In genomic region chr11:111879637-111879960, GRCh38 we compare ENCODE assay signal across 8 cellular contexts. TPM values are rescaled to one million over a fixed set of nuclear protein-coding genes. Genes with fewer than 3 reads are reported as not detected.
DNase-seq lines count a peak whose midpoint lies in the region; ATAC-seq and TF ChIP-seq lines count a peak whose summit lies in the region.

No MANE protein-coding gene starts in this region.

- POLR2A ChIA-PET in SK-N-SH (lab: Yijun Ruan, JAX), result interaction anchor here (1.8 kb wide), 1 partner anchor 9 kb away, joined by 6 read pairs; the partner anchor contains the start of gene ALG9

- TF ChIP-seq EP300 in SK-N-SH (IDR thresholded peaks at IDR 0.05; ENCODE audit: borderline replicate concordance in 1 of 2, low read depth in 1 of 2, low read length in 1 of 2), result no peak

- H3K9me3 Mint-ChIP-seq in glutamatergic neuron (ENCODE audit: unreplicated experiment), result no peaks in the 10 kb centered on the region

- 44% methylated on average over 6 of the region's 6 CpGs for WGBS in SK-N-SH (ENCODE audit: low lambda C conversion rate)

- H2AFZ ChIP-seq in SK-N-SH (ENCODE audit: low read depth), result peak overlapping the region; percentile 93

- H3K9me2 ChIP-seq in SK-N-SH, result no peaks in the 10 kb centered on the region

- H3K27me3 Mint-ChIP-seq in glutamatergic neuron (ENCODE audit: unreplicated experiment), result peaks cover 6% of the 10 kb centered on the region

- H3K9ac ChIP-seq in SK-N-SH, result peak overlapping the region; percentile 71

- H3F3A ChIP-seq in SK-N-SH (replicated peaks; ENCODE audit: insufficient read depth), result peaks cover 4% of the 10 kb centered on the region

- peak overlapping the region; percentile 98 for H3K27ac Mint-ChIP-seq in glutamatergic neuron (ENCODE audit: unreplicated experiment)

- peak overlapping the region; percentile 90 for H3K4me3 Mint-ChIP-seq in glutamatergic neuron (ENCODE audit: unreplicated experiment)

- no peaks in the 10 kb centered on the region for H3K9me3 ChIP-seq in SK-N-SH

- H3K27ac ChIP-seq in SK-N-SH (ENCODE audit: low read depth in 2 of 2, low read length in 1 of 2), result peak overlapping the region; percentile 86 to 98

- no peaks in the 10 kb centered on the region for H4K20me1 ChIP-seq in SK-N-SH (ENCODE audit: insufficient read depth)

- H3K36me3 ChIP-seq in SK-N-SH (replicated peaks in 1 of 2; ENCODE audit: control insufficient read depth in 1 of 2, insufficient read depth in 2 of 2, low read length in 1 of 2), result peaks cover 0 to 18% of the 10 kb centered on the region in 2 experiments

- H3K27me3 ChIP-seq in SK-N-SH (ENCODE audit: insufficient read depth), result no peaks in the 10 kb centered on the region

- ATAC-seq in GM21786 (IDR thresholded peaks at IDR 0.05; ENCODE audit: unreplicated experiment) (peak; percentile 1), GM18870 (IDR thresholded peaks at IDR 0.05; ENCODE audit: unreplicated experiment) (no peak)
- ATAC-seq in activated CD4-positive, CD25-positive, alpha-beta regulatory T cell treated with anti-CD3 and anti-CD28 coated beads, Interleukin-2, amount 50 U/mL, for 24 hours, result no peak

- H3K79me2 ChIP-seq in SK-N-SH (ENCODE audit: insufficient read depth), result peaks cover 6% of the 10 kb centered on the region; the same call in 1 of the 2 replicates

- peaks cover 0 to 8% of the 10 kb centered on the region in 2 experiments; a peak in 2 of 4 replicates for H3K4me1 ChIP-seq in SK-N-SH (ENCODE audit: control insufficient read depth in 1 of 2, insufficient read depth in 2 of 2, low read depth in 1 of 2, low read length in 1 of 2)

- no peak for TF ChIP-seq POLR2A in erythroblast (IDR thresholded peaks at IDR 0.05; ENCODE audit: low read length)

- peak overlapping the region; percentile 72 to 84 for H3K4me3 ChIP-seq in SK-N-SH (ENCODE audit: low read depth in 2 of 2, low read length in 1 of 2)
- H3K4me3 ChIP-seq in skeletal muscle cell (ENCODE audit: low read depth, low read length), result peak overlapping the region; percentile 74

- no peaks in the 10 kb centered on the region for H3K36me3 Mint-ChIP-seq in glutamatergic neuron (ENCODE audit: unreplicated experiment)

- TF ChIP-seq RAD21 in SK-N-SH (IDR thresholded peaks at IDR 0.05; ENCODE audit: low read length), result no peak

- H3K4me1 Mint-ChIP-seq in glutamatergic neuron (ENCODE audit: low read depth, unreplicated experiment), result peaks cover 7% of the 10 kb centered on the region

- H3K4me2 ChIP-seq in SK-N-SH, result peak overlapping the region; percentile 75

- CTCF ChIA-PET in SK-N-SH (lab: Yijun Ruan, JAX), result interaction anchor here (1.4 kb wide), 1 partner anchor 51 kb away, joined by 3 read pairs; no protein-coding TSS in a partner anchor

- TF ChIP-seq CTCF in SK-N-SH (IDR thresholded peaks at IDR 0.05) (no peak), glutamatergic neuron (IDR thresholded peaks at IDR 0.05; ENCODE audit: partially characterized antibody, unreplicated experiment) (no peak)

- DNase-seq in SK-N-SH, result no peak
- no peak for DNase-seq in glutamatergic neuron
- no peak for DNase-seq in skeletal muscle cell (ENCODE audit: low read depth)
- DNase-seq in erythroblast (lab: John Stamatoyannopoulos, UW), result no peak
- DNase-seq in stimulated activated CD4-positive, alpha-beta T cell treated with anti-CD3 and anti-CD28 coated beads, Interleukin-1b, Interleukin-23, amount 100 ng/mL, for 48 hours, result no peak

TF ChIP-seq in SK-N-SH, 30 proteins besides CTCF, POLR2A, EP300 and RAD21:
- no peak for TF ChIP-seq ELF1 (IDR thresholded peaks at IDR 0.05)
- no peak for TF ChIP-seq RXRA (IDR thresholded peaks at IDR 0.05; ENCODE audit: borderline replicate concordance, low read depth)
- no peak for TF ChIP-seq SMC3 (IDR thresholded peaks at IDR 0.05; ENCODE audit: low read depth, low read length)
- no peak for TF ChIP-seq JUND (IDR thresholded peaks at IDR 0.05)
- no peak for TF ChIP-seq FOSL2 (IDR thresholded peaks at IDR 0.05; ENCODE audit: borderline replicate concordance, low read depth)
- TF ChIP-seq TEAD4 (IDR thresholded peaks at IDR 0.05; ENCODE audit: borderline replicate concordance, insufficient read depth), result no peak
- TF ChIP-seq USF2 (IDR thresholded peaks at IDR 0.05; ENCODE audit: borderline replicate concordance, low read depth, low read length), result no peak
- TF ChIP-seq EZH2phosphoT487 (IDR thresholded peaks at IDR 0.05; ENCODE audit: borderline replicate concordance, low read depth), result no peak
- no peak for TF ChIP-seq ZBTB33 (IDR thresholded peaks at IDR 0.05; ENCODE audit: borderline replicate concordance, low read depth)
- no peak for TF ChIP-seq CHD2 (IDR thresholded peaks at IDR 0.05; ENCODE audit: low read length, partially characterized antibody)
- no peak for TF ChIP-seq REST (IDR thresholded peaks at IDR 0.05; ENCODE audit: low read depth, low read length)

RNA-seq across cellular contexts. Expression of gene CFAP68, which starts 0.3 kb away (rescaled TPM):
- polyA plus RNA-seq in SK-N-SH (2012; rRNA removed), result 36.7 and 61.2 TPM in 2 replicates
- 46.8 and 79.7 TPM in 2 replicates for polyA plus RNA-seq in SK-N-SH (2012; cell fraction: cytosol; rRNA removed)
- polyA plus RNA-seq in SK-N-SH (2012; cell fraction: nucleus; rRNA removed), result 18.1 and 22.1 TPM in 2 replicates
- 21.7 TPM for total RNA-seq in glutamatergic neuron (ENCODE audit: unreplicated experiment)

RNA-seq across cellular contexts. Expression of gene FDXACB1, which starts 0.6 kb away (rescaled TPM):
- 2.8 and 3.2 TPM in 2 replicates for polyA plus RNA-seq in SK-N-SH (2012; rRNA removed)
- polyA plus RNA-seq in SK-N-SH (2012; cell fraction: cytosol; rRNA removed), result 2.7 and 3.0 TPM in 2 replicates
- 3.4 and 5.7 TPM in 2 replicates for polyA plus RNA-seq in SK-N-SH (2012; cell fraction: nucleus; rRNA removed)
- 1.6 TPM for total RNA-seq in glutamatergic neuron (ENCODE audit: unreplicated experiment)

RNA-seq across cellular contexts. Expression of gene ALG9, which starts 8.2 kb away (rescaled TPM):
- polyA plus RNA-seq in SK-N-SH (2012; rRNA removed), result 17.9 and 23.4 TPM in 2 replicates
- 15.5 and 15.8 TPM in 2 replicates for polyA plus RNA-seq in SK-N-SH (2012; cell fraction: cytosol; rRNA removed)
- 30.7 and 49.3 TPM in 2 replicates for polyA plus RNA-seq in SK-N-SH (2012; cell fraction: nucleus; rRNA removed)
- 69.4 TPM for total RNA-seq in glutamatergic neuron (ENCODE audit: unreplicated experiment)

RNA-seq across cellular contexts. Expression of gene CRYAB, which starts 32.0 kb away (rescaled TPM):
- 0.92 and 1.5 TPM in 2 replicates for polyA plus RNA-seq in SK-N-SH (2012; rRNA removed)
- polyA plus RNA-seq in SK-N-SH (2012; cell fraction: cytosol; rRNA removed), result 0.67 and 1.2 TPM in 2 replicates
- 0.29 and 1.8 TPM in 2 replicates for polyA plus RNA-seq in SK-N-SH (2012; cell fraction: nucleus; rRNA removed)
- total RNA-seq in glutamatergic neuron (ENCODE audit: unreplicated experiment), result 0.64 TPM

RNA-seq across cellular contexts. Expression of gene HSPB2, which starts 32.9 kb away (rescaled TPM):
- polyA plus RNA-seq in SK-N-SH (2012; rRNA removed), result not detected in 2 replicates
- 0.03 TPM in 1 of 2 replicates, not detected in the other for polyA plus RNA-seq in SK-N-SH (2012; cell fraction: cytosol; rRNA removed)
- 0.13 TPM in 1 of 2 replicates, not detected in the other for polyA plus RNA-seq in SK-N-SH (2012; cell fraction: nucleus; rRNA removed)
- total RNA-seq in glutamatergic neuron (ENCODE audit: unreplicated experiment), result 1.4 TPM
